8 cellular contexts compared by ENCODE assay signal in genomic region chr16:23642246-23642774, GRCh38. TPM values are rescaled to one million over a fixed set of nuclear protein-coding genes. Genes with fewer than 3 reads are reported as not detected.
A peak's percentile ranks its signal among the peaks of the same experiment; 100 is the strongest.
DNase-seq lines count a peak whose midpoint lies in the region; ATAC-seq and TF ChIP-seq lines count a peak whose summit lies in the region.

No MANE protein-coding gene starts in this region.

- POLR2A ChIA-PET in RWPE1 (lab: Yijun Ruan, JAX; ENCODE audit: low non-redundant PET) (interaction anchor here (0.6 to 0.7 kb wide), 2 partner anchors 12 to 25 kb away, joined by 3 read pairs; no protein-coding TSS in a partner anchor), HEK293T (lab: Yijun Ruan, JAX) (interaction anchor here (2.0 kb wide), 1 partner anchor 90 kb away, joined by 4 read pairs; no protein-coding TSS in a partner anchor)

- H3K4me3 ChIP-seq in esophagus squamous epithelium (peak overlapping the region; percentile 67 to 98 (median 88)), prostate gland (peak overlapping the region; percentile 69 to 94)

- H3K27me3 ChIP-seq in esophagus squamous epithelium (no peaks in the 10 kb centered on the region), prostate gland (replicated peaks; ENCODE audit: insufficient read depth) (no peaks in the 10 kb centered on the region)

- WGBS in esophagus squamous epithelium, 2 donors = 72 to 77% methylated on average over 13 to 14 of the region's 14 CpGs
- WGBS in prostate gland = 73% methylated on average over 14 of the region's 14 CpGs

- H3K9me3 ChIP-seq in ES-I3 (ENCODE audit: control insufficient read depth, insufficient read depth, low read length) (no peaks in the 10 kb centered on the region), esophagus squamous epithelium (no peaks in the 10 kb centered on the region), prostate gland (no peaks in the 10 kb centered on the region)

- TF ChIP-seq POLR2A in esophagus squamous epithelium (IDR thresholded peaks at IDR 0.05) = no peak
- no peak for TF ChIP-seq POLR2A in prostate gland (IDR thresholded peaks at IDR 0.05)

- intact Hi-C loops in esophagus squamous epithelium (cut with DNase I) = no loop called here
- intact Hi-C loops in prostate gland (cut with DNase I) = no loop called here

- peak overlapping the region; percentile 81 for H3K27ac ChIP-seq in RWPE1
- H3K27ac ChIP-seq in esophagus squamous epithelium = peak overlapping the region in 3 of 4 donors; percentile 87 to 94 (median 92)
- no peak overlapping the region for H3K27ac ChIP-seq in prostate gland

- CTCF ChIA-PET in RWPE1 (lab: Yijun Ruan, JAX) (no interaction called here), HEK293T (lab: Yijun Ruan, JAX) (interaction anchor here (0.7 kb wide), 1 partner anchor 29 kb away, joined by 3 read pairs; no protein-coding TSS in a partner anchor)

- DNase-seq in RWPE1 (ENCODE audit: low spot score) (no peak), esophagus squamous epithelium (lab: John Stamatoyannopoulos, UW) (no peak), prostate gland (ENCODE audit: low spot score) (no peak), NCI-H2171 (lab: John Stamatoyannopoulos, UW) (no peak), NCI-H1417 treated with DMSO at 0.1 percent for 48 hours (lab: John Stamatoyannopoulos, UW) (no peak), HEK293T (ENCODE audit: extremely low spot score) (no peak)

- peak overlapping the region; percentile 83 for H3K9ac ChIP-seq in ES-I3 (ENCODE audit: low read depth, low read length)

- H3K4me1 ChIP-seq in ES-I3 (ENCODE audit: insufficient read depth, low read length) (no peaks in the 10 kb centered on the region), esophagus squamous epithelium (peaks cover 14 to 34% (median 18%) of the 10 kb centered on the region in 3 donors), prostate gland (replicated peaks) (peaks cover 9% of the 10 kb centered on the region)

- ATAC-seq in HG02798 (IDR thresholded peaks at IDR 0.05; ENCODE audit: poor library complexity, unreplicated experiment) = no peak

- H3K36me3 ChIP-seq in ES-I3 (ENCODE audit: insufficient read depth, low read length) (peaks cover 10% of the 10 kb centered on the region), esophagus squamous epithelium (peaks cover 6 to 59% (median 7%) of the 10 kb centered on the region in 3 donors), prostate gland (no peaks in the 10 kb centered on the region)

- TF ChIP-seq CTCF in RWPE1 (conservative IDR thresholded peaks at IDR 0.05; ENCODE audit: low read depth) (no peak), esophagus squamous epithelium (IDR thresholded peaks at IDR 0.05) (no peak), prostate gland (IDR thresholded peaks at IDR 0.05) (no peak)

TF ChIP-seq in HEK293T, 16 proteins besides CTCF, POLR2A, EP300 and RAD21:
- TF ChIP-seq FOXK2 (IDR thresholded peaks at IDR 0.05) (no peak), NFRKB (IDR thresholded peaks at IDR 0.05) (no peak), L3MBTL2 (conservative IDR thresholded peaks at IDR 0.05) (no peak), PKNOX1 (IDR thresholded peaks at IDR 0.05) (no peak), LEF1 (IDR thresholded peaks at IDR 0.05; ENCODE audit: borderline replicate concordance) (no peak), CTBP1 (IDR thresholded peaks at IDR 0.05; ENCODE audit: borderline replicate concordance) (no peak), FOXM1 (IDR thresholded peaks at IDR 0.05; ENCODE audit: borderline replicate concordance) (no peak)

RNA-seq across cellular contexts. Expression of gene DCTN5, which starts 1.0 kb away (rescaled TPM):
- total RNA-seq in esophagus squamous epithelium = 10 to 100 TPM; 38.3 to 75.8 (median 49.2) TPM
- 10 to 100 TPM; 38.8 to 63.6 TPM for total RNA-seq in prostate gland

RNA-seq across cellular contexts. Expression of gene PALB2, which starts 1.2 kb away (rescaled TPM):
- total RNA-seq in esophagus squamous epithelium = 10 to 100 TPM in 3 of 4 donors, 1 to 10 TPM in 1; 9.1 to 16.0 (median 12.4) TPM
- 10 to 100 TPM; 10.8 to 15.6 TPM for total RNA-seq in prostate gland

RNA-seq across cellular contexts. Expression of gene PLK1, which starts 36.4 kb away (rescaled TPM):
- total RNA-seq in esophagus squamous epithelium (10 to 100 TPM; 13.0 to 45.3 (median 17.7) TPM), prostate gland (1 to 10 TPM; 2.6 to 8.7 TPM)

RNA-seq across cellular contexts. Expression of gene NDUFAB1, which starts 46.2 kb away (rescaled TPM):
- 100 to 1,000 TPM in 1 of 4 donors, 10 to 100 TPM in 3; 68.0 to 110 (median 83.3) TPM for total RNA-seq in esophagus squamous epithelium
- total RNA-seq in prostate gland = 100 to 1,000 TPM in 1 of 2 donors, 10 to 100 TPM in 1; 82.3 to 129 TPM

Comparison
In these comparisons a context has a peak if more than half of its experiments do, and no peak if none do; other contexts are left out.
1. H3K27ac ChIP-seq: peak in RWPE1 (single experiment) and esophagus squamous epithelium (3 of 4); none in prostate gland (0 of 2).